1 cellular context compared by ENCODE assay signal in the genomic region with DNA sequence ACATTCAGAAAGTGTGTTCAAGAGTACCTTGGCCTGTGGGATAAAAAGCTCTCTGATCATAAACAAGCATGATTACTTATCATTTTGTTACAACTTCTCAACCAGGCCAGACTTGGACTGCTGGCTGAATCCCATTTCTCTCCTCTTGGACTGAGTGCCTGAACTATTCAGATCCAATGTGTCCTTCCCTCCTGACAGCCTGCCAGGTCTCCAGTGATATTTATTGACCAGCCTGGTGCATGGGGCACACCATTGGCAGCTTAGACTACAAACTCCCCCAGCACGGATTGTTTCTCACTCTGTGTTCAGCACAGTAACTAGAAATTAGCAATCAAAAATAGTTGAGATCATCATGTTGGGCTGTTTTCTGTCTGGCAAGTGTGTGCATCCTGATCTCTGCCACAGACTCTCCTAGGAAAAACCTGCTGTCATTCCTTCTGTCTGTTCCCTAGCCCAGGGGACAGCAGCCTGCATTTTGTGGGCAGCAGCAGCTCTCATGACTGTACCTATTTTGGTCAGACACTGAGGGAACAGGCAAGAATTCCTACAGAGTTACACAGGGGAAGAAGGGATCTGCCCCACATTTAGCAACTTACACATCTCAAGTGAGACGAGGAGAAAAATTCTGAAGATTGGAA.
TF ChIP-seq lines count a peak whose summit lies in the region.

No MANE protein-coding gene starts in this region.

TF ChIP-seq in H1, 55 proteins besides CTCF, POLR2A, EP300 and RAD21:
- TF ChIP-seq SUZ12 (IDR thresholded peaks at IDR 0.05; ENCODE audit: low read length) (no peak), KDM5A (IDR thresholded peaks at IDR 0.05; ENCODE audit: low read length) (no peak), TAF7 (optimal IDR thresholded peaks at IDR 0.05; ENCODE audit: borderline replicate concordance, low read depth, low read length) (no peak), KDM4A (IDR thresholded peaks at IDR 0.05; ENCODE audit: low read depth, low read length, severe bottlenecking) (no peak), ASH2L (IDR thresholded peaks at IDR 0.05; ENCODE audit: low read length) (no peak), SIX5 (IDR thresholded peaks at IDR 0.05; ENCODE audit: low read depth, low read length) (no peak), KDM1A (IDR thresholded peaks at IDR 0.05; ENCODE audit: borderline replicate concordance, low read length) (no peak), BRCA1 (IDR thresholded peaks at IDR 0.05; ENCODE audit: low read depth, low read length) (no peak), BACH1 (IDR thresholded peaks at IDR 0.05; ENCODE audit: low read length) (no peak)
- TF ChIP-seq, protein P1, sequence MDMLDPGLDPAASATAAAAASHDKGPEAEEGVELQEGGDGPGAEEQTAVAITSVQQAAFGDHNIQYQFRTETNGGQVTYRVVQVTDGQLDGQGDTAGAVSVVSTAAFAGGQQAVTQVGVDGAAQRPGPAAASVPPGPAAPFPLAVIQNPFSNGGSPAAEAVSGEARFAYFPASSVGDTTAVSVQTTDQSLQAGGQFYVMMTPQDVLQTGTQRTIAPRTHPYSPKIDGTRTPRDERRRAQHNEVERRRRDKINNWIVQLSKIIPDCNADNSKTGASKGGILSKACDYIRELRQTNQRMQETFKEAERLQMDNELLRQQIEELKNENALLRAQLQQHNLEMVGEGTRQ (IDR thresholded peaks at IDR 0.05; ENCODE audit: low read length), result no peak
TF ChIP-seq in H1: peak in this region for 0.
